1 cellular context compared by ENCODE assay signal in the genomic region with DNA sequence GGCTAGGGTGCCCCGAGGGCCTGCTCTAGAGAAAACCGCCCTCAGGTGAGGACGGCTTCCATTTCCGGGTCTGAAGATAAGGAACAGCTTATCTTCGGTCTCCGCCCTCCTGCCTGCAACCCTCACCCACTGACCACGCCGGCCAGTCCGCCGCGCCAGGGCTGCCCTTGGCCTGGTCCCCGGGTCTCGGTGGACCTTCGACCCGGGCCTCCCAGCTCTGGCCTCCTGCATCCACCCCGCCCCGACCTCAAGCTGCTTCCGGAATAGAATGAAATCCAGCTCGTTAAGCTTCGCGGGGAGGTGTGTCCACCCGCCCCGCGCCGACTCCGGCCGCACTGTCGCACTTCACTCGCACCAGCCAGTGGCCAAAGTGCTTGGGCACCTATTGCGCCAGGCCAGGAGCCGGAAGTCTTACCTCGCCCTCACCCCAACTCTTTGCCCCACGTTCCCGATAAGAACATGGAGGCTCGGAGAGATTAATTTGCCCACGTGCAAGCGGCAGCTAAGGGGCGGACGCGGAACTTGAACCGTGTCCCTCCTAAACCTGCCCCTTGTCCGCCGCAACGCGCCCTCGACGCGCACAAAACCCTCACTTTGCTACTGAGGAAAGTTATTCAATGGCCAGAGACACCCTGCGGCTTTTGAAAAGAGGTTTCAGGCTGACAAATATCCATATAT.
TF ChIP-seq lines count a peak whose summit lies in the region.

No MANE protein-coding gene starts in this region.

TF ChIP-seq in HepG2, 621 proteins besides CTCF, POLR2A, EP300 and RAD21 (continued from another document and continues in another):
- TF ChIP-seq CSRNP2 (CRISPR knock-in tag; conservative IDR thresholded peaks at IDR 0.05; ENCODE audit: low read depth) (no peak), ZNF816 (CRISPR knock-in tag; IDR thresholded peaks at IDR 0.05; ENCODE audit: borderline replicate concordance) (no peak; the same call in 1 of the 2 replicates), ZNF101 (CRISPR knock-in tag; IDR thresholded peaks at IDR 0.05; ENCODE audit: borderline replicate concordance, low read depth) (peak; percentile 63; the same call in 1 of the 2 replicates), ZNF674 (CRISPR knock-in tag; IDR thresholded peaks at IDR 0.05; ENCODE audit: low read depth) (no peak), ZNF737 (CRISPR knock-in tag; IDR thresholded peaks at IDR 0.05; ENCODE audit: borderline replicate concordance) (peak; percentile 90), ZNF572 (CRISPR knock-in tag; IDR thresholded peaks at IDR 0.05) (peak; percentile 94; the same call in 1 of the 2 replicates), ZNF382 (CRISPR knock-in tag; IDR thresholded peaks at IDR 0.05; ENCODE audit: borderline replicate concordance) (no peak), ZNF589 (CRISPR knock-in tag; conservative IDR thresholded peaks at IDR 0.05) (peak; percentile 47; the same call in 1 of the 2 replicates), RFXAP (CRISPR knock-in tag; IDR thresholded peaks at IDR 0.05; ENCODE audit: borderline replicate concordance) (peak; percentile 63), HOXA7 (CRISPR knock-in tag; IDR thresholded peaks at IDR 0.05) (no peak), KLF13 (CRISPR knock-in tag; IDR thresholded peaks at IDR 0.05) (no peak), MATR3 (CRISPR knock-in tag; IDR thresholded peaks at IDR 0.05) (no peak), ZNF432 (CRISPR knock-in tag; IDR thresholded peaks at IDR 0.05; ENCODE audit: borderline replicate concordance) (no peak), YEATS4 (CRISPR knock-in tag; IDR thresholded peaks at IDR 0.05; ENCODE audit: borderline replicate concordance) (peak; percentile 43), ZNF331 (CRISPR knock-in tag; IDR thresholded peaks at IDR 0.05) (peak; percentile 79; the same call in 1 of the 2 replicates), MIER3 (CRISPR knock-in tag; IDR thresholded peaks at IDR 0.05; ENCODE audit: borderline replicate concordance) (peak; percentile 72; the same call in 1 of the 2 replicates), ZNF883 (CRISPR knock-in tag; IDR thresholded peaks at IDR 0.05; ENCODE audit: not compliant biosample characterization) (peak; percentile 58), KIAA2018 (CRISPR knock-in tag; IDR thresholded peaks at IDR 0.05; ENCODE audit: borderline replicate concordance) (no peak), ZNF557 (CRISPR knock-in tag; IDR thresholded peaks at IDR 0.05) (no peak), NFATC3 (CRISPR knock-in tag; IDR thresholded peaks at IDR 0.05) (peak; percentile 64), ZNF20 (CRISPR knock-in tag; IDR thresholded peaks at IDR 0.05) (no peak), FOXA3 (CRISPR knock-in tag; IDR thresholded peaks at IDR 0.05) (peak; percentile 59), ZNF709 (CRISPR knock-in tag; IDR thresholded peaks at IDR 0.05) (no peak; the same call in none of the 2 replicates), ZNF335 (CRISPR knock-in tag; IDR thresholded peaks at IDR 0.05) (no peak), XBP1 (CRISPR knock-in tag; IDR thresholded peaks at IDR 0.05) (no peak), ISX (CRISPR knock-in tag; conservative IDR thresholded peaks at IDR 0.05) (no peak), SALL1 (CRISPR knock-in tag; IDR thresholded peaks at IDR 0.05) (peak; percentile 90), MED1 (CRISPR knock-in tag; IDR thresholded peaks at IDR 0.05) (peak; percentile 91), CCDC6 (CRISPR knock-in tag; IDR thresholded peaks at IDR 0.05) (peak; percentile 94; the same call in 1 of the 2 replicates), PHF8 (CRISPR knock-in tag; IDR thresholded peaks at IDR 0.05) (peak; percentile 73), CEBPG (CRISPR knock-in tag; IDR thresholded peaks at IDR 0.05) (peak; percentile 89), ZNF121 (CRISPR knock-in tag; IDR thresholded peaks at IDR 0.05) (peak; percentile 19; the same call in 1 of the 2 replicates), HOXA5 (CRISPR knock-in tag; IDR thresholded peaks at IDR 0.05) (peak; percentile 97), ZNF367 (CRISPR knock-in tag; IDR thresholded peaks at IDR 0.05; ENCODE audit: borderline replicate concordance) (no peak), GABPA (IDR thresholded peaks at IDR 0.05; ENCODE audit: low read depth, low read length) (peak; percentile 42), GABPA (CRISPR knock-in tag; IDR thresholded peaks at IDR 0.05; ENCODE audit: low read depth) (peak; percentile 86), ZC3H13 (CRISPR knock-in tag; IDR thresholded peaks at IDR 0.05) (peak; percentile 89), DNMT1 (CRISPR knock-in tag; IDR thresholded peaks at IDR 0.05) (0 out of 2 replicates have a peak, but pooled peaks have one; percentile 56), PAX8 (CRISPR knock-in tag; IDR thresholded peaks at IDR 0.05; ENCODE audit: borderline replicate concordance) (0 out of 2 replicates have a peak, but pooled peaks have one; percentile 64)
- TF ChIP-seq, protein P1, sequence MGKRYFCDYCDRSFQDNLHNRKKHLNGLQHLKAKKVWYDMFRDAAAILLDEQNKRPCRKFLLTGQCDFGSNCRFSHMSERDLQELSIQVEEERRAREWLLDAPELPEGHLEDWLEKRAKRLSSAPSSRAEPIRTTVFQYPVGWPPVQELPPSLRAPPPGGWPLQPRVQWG (CRISPR knock-in tag; IDR thresholded peaks at IDR 0.05; ENCODE audit: borderline replicate concordance, low read depth): no peak
- TF ChIP-seq, protein P2, sequence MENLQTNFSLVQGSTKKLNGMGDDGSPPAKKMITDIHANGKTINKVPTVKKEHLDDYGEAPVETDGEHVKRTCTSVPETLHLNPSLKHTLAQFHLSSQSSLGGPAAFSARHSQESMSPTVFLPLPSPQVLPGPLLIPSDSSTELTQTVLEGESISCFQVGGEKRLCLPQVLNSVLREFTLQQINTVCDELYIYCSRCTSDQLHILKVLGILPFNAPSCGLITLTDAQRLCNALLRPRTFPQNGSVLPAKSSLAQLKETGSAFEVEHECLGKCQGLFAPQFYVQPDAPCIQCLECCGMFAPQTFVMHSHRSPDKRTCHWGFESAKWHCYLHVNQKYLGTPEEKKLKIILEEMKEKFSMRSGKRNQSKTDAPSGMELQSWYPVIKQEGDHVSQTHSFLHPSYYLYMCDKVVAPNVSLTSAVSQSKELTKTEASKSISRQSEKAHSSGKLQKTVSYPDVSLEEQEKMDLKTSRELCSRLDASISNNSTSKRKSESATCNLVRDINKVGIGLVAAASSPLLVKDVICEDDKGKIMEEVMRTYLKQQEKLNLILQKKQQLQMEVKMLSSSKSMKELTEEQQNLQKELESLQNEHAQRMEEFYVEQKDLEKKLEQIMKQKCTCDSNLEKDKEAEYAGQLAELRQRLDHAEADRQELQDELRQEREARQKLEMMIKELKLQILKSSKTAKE (CRISPR knock-in tag; IDR thresholded peaks at IDR 0.05; ENCODE audit: borderline replicate concordance): peak; percentile 91
- TF ChIP-seq, protein P3, sequence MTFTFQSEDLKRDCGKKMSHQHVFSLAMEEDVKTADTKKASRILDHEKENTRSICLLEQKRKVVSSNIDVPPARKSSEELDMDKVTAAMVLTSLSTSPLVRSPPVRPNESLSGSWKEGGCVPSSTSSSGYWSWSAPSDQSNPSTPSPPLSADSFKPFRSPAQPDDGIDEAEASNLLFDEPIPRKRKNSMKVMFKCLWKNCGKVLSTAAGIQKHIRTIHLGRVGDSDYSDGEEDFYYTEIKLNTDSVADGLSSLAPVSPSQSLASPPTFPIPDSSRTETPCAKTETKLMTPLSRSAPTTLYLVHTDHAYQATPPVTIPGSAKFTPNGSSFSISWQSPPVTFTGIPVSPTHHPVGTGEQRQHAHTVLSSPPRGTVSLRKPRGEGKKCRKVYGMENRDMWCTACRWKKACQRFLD (CRISPR knock-in tag; IDR thresholded peaks at IDR 0.05; ENCODE audit: borderline replicate concordance): peak; percentile 24; the same call in 1 of the 2 replicates
- TF ChIP-seq, protein P4, sequence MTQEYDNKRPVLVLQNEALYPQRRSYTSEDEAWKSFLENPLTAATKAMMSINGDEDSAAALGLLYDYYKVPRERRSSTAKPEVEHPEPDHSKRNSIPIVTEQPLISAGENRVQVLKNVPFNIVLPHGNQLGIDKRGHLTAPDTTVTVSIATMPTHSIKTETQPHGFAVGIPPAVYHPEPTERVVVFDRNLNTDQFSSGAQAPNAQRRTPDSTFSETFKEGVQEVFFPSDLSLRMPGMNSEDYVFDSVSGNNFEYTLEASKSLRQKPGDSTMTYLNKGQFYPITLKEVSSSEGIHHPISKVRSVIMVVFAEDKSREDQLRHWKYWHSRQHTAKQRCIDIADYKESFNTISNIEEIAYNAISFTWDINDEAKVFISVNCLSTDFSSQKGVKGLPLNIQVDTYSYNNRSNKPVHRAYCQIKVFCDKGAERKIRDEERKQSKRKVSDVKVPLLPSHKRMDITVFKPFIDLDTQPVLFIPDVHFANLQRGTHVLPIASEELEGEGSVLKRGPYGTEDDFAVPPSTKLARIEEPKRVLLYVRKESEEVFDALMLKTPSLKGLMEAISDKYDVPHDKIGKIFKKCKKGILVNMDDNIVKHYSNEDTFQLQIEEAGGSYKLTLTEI (CRISPR knock-in tag; conservative IDR thresholded peaks at IDR 0.05): no peak
- TF ChIP-seq, protein P5, sequence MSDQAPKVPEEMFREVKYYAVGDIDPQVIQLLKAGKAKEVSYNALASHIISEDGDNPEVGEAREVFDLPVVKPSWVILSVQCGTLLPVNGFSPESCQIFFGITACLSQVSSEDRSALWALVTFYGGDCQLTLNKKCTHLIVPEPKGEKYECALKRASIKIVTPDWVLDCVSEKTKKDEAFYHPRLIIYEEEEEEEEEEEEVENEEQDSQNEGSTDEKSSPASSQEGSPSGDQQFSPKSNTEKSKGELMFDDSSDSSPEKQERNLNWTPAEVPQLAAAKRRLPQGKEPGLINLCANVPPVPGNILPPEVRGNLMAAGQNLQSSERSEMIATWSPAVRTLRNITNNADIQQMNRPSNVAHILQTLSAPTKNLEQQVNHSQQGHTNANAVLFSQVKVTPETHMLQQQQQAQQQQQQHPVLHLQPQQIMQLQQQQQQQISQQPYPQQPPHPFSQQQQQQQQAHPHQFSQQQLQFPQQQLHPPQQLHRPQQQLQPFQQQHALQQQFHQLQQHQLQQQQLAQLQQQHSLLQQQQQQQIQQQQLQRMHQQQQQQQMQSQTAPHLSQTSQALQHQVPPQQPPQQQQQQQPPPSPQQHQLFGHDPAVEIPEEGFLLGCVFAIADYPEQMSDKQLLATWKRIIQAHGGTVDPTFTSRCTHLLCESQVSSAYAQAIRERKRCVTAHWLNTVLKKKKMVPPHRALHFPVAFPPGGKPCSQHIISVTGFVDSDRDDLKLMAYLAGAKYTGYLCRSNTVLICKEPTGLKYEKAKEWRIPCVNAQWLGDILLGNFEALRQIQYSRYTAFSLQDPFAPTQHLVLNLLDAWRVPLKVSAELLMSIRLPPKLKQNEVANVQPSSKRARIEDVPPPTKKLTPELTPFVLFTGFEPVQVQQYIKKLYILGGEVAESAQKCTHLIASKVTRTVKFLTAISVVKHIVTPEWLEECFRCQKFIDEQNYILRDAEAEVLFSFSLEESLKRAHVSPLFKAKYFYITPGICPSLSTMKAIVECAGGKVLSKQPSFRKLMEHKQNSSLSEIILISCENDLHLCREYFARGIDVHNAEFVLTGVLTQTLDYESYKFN (CRISPR knock-in tag; conservative IDR thresholded peaks at IDR 0.05): peak; percentile 99
